ENCODE assay signal across 25 cellular contexts in the genomic region with DNA sequence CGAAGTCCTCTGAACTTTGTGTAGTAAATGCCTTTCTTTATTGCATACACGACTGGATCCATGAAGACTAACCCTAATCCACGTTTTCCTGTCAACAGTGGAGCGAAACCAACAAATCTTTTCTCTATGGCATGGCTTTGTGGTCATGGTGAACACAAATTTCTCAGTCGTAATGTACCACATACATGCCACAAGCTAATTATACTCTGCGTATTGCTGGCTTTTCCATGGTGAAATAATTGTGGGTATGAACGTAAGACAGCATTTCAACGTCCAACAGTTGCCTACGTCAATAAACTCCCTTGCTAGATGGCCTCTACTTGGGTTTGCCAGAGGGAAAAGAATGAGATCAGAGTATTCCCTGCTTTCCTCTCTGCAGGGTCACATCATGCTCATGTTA.
"Had no signal": no experiment of that assay in that cellular context is flagged by ENCODE, and none has a peak within 500 bp of the region (broad histone marks: within the 10 kb centered on the region; RNA-seq: fewer than 3 reads in every experiment).

No MANE protein-coding gene starts in this region.

- H3K4me1 ChIP-seq: foreskin keratinocyte, prostate gland, transverse colon had no signal

- DNase-seq: activated B cell treated with CpG ODN at 0.5 μM for 24 hours; activated CD4-positive, alpha-beta T cell treated with anti-CD3 and anti-CD28 coated beads for 36 hours; activated CD4-positive, alpha-beta T cell treated with anti-CD3 and anti-CD28 coated beads, Interleukin-2, amount 50 U/mL, for 4 hours; activated CD8-positive, alpha-beta memory T cell treated with anti-CD3 and anti-CD28 coated beads for 24 hours; activated CD8-positive, alpha-beta memory T cell treated with anti-CD3 and anti-CD28 coated beads, Interleukin-2, amount 50 U/mL, for 48 hours; activated naive CD4-positive, alpha-beta T cell treated with Interleukin-2 at 50 U/mL for 16 hours; activated naive CD8-positive, alpha-beta T cell treated with anti-CD3 and anti-CD28 coated beads for 36 hours; activated T-cell treated with anti-CD3 and anti-CD28 coated beads, Interleukin-2, amount 50 U/mL, for 48 hours; amygdala; foreskin keratinocyte; hippocampal formation; left ventricle myocardium inferior; midbrain; ovary; stimulated activated CD4-positive, alpha-beta T cell treated with anti-CD3 and anti-CD28 coated beads, Interleukin-15, amount 100 ng/mL, for 24 hours; stimulated activated CD8-positive, alpha-beta memory T cell treated with anti-CD3 and anti-CD28 coated beads, Interleukin-4, amount 100 ng/mL, for 48 hours; stimulated activated naive B cell treated with anti-CD40 and anti-IgM and Interleukin-4, amounts not matched to agents 10 μg/mL and 1 μg/mL and 100 μg/mL, for 72 hours; T-cell; transverse colon had no signal

- H3K27me3 Mint-ChIP-seq: activated B cell treated with CpG ODN at 0.5 μM for 24 hours; activated CD4-positive, alpha-beta T cell treated with anti-CD3 and anti-CD28 coated beads for 36 hours; activated naive CD8-positive, alpha-beta T cell treated with anti-CD3 and anti-CD28 coated beads for 36 hours; stimulated activated naive B cell treated with anti-CD40 and anti-IgM and Interleukin-4, amounts not matched to agents 10 μg/mL and 1 μg/mL and 100 μg/mL, for 72 hours; T-cell had no signal

- H3K27ac Mint-ChIP-seq: activated B cell treated with CpG ODN at 0.5 μM for 24 hours; activated CD4-positive, alpha-beta T cell treated with anti-CD3 and anti-CD28 coated beads for 36 hours; activated naive CD8-positive, alpha-beta T cell treated with anti-CD3 and anti-CD28 coated beads for 36 hours; nephron; stimulated activated naive B cell treated with anti-CD40 and anti-IgM and Interleukin-4, amounts not matched to agents 10 μg/mL and 1 μg/mL and 100 μg/mL, for 72 hours; T-cell; T-helper 2 cell treated with Interferon-gamma antibody and Interleukin-4, amounts not matched to agents 5 μg/mL and 100 μg/mL, for 36 hours had no signal

- H3K27ac ChIP-seq: epithelial cell of prostate, foreskin keratinocyte, left ventricle myocardium inferior, neutrophil, ovary, prostate gland, skin epidermis, transverse colon had no signal

- H3K4me1 Mint-ChIP-seq: activated B cell treated with CpG ODN at 0.5 μM for 24 hours; nephron; stimulated activated naive B cell treated with anti-CD40 and anti-IgM and Interleukin-4, amounts not matched to agents 10 μg/mL and 1 μg/mL and 100 μg/mL, for 72 hours had no signal

- H3K9me3 ChIP-seq: left ventricle myocardium inferior, neutrophil, ovary, prostate gland, transverse colon had no signal

- H3K4me3 Mint-ChIP-seq: activated B cell treated with CpG ODN at 0.5 μM for 24 hours; activated CD4-positive, alpha-beta T cell treated with anti-CD3 and anti-CD28 coated beads for 36 hours; activated naive CD8-positive, alpha-beta T cell treated with anti-CD3 and anti-CD28 coated beads for 36 hours; nephron; stimulated activated naive B cell treated with anti-CD40 and anti-IgM and Interleukin-4, amounts not matched to agents 10 μg/mL and 1 μg/mL and 100 μg/mL, for 72 hours; T-cell; T-helper 2 cell treated with Interferon-gamma antibody and Interleukin-4, amounts not matched to agents 5 μg/mL and 100 μg/mL, for 36 hours had no signal

- H3K36me3 ChIP-seq: ovary, prostate gland had no signal

- ATAC-seq: activated CD4-positive, alpha-beta T cell treated with anti-CD3 and anti-CD28 coated beads for 36 hours; foreskin keratinocyte; stimulated activated naive B cell treated with anti-CD40 and anti-IgM and Interleukin-4, amounts not matched to agents 10 μg/mL and 1 μg/mL and 100 μg/mL, for 72 hours; T-cell had no signal

- H3K4me3 ChIP-seq: left ventricle myocardium inferior, ovary, prostate gland, skin epidermis, transverse colon had no signal

- H3K9me3 Mint-ChIP-seq: activated B cell treated with CpG ODN at 0.5 μM for 24 hours; activated naive CD8-positive, alpha-beta T cell treated with anti-CD3 and anti-CD28 coated beads for 36 hours; nephron; stimulated activated naive B cell treated with anti-CD40 and anti-IgM and Interleukin-4, amounts not matched to agents 10 μg/mL and 1 μg/mL and 100 μg/mL, for 72 hours; T-cell; T-helper 2 cell treated with Interferon-gamma antibody and Interleukin-4, amounts not matched to agents 5 μg/mL and 100 μg/mL, for 36 hours had no signal

- H3K27me3 ChIP-seq: foreskin keratinocyte, neutrophil, ovary, transverse colon had no signal
